Comparison of ENCODE assay signal across 10 cellular contexts in genomic region chr17:68238894-68239293, GRCh38. TPM values are rescaled to one million over a fixed set of nuclear protein-coding genes. Genes with fewer than 3 reads are reported as not detected.
DNase-seq lines count a peak whose midpoint lies in the region; ATAC-seq and TF ChIP-seq lines count a peak whose summit lies in the region.
"Had no signal": no experiment of that assay in that cellular context is flagged by ENCODE, and none has a peak within 500 bp of the region (broad histone marks: within the 10 kb centered on the region; RNA-seq: fewer than 3 reads in every experiment).

No MANE protein-coding gene starts in this region.

- no peak for TF ChIP-seq POLR2A in stomach (IDR thresholded peaks at IDR 0.05)
- no peak for TF ChIP-seq POLR2A in heart left ventricle (IDR thresholded peaks at IDR 0.05)

- H3K4me3 ChIP-seq in Loucy (ENCODE audit: low read length, poor library complexity, severe bottlenecking), result no peak overlapping the region
- H3K4me3 ChIP-seq in coronary artery, result no peak overlapping the region
- H3K4me3 ChIP-seq in stomach, result no peak overlapping the region
- H3K4me3 ChIP-seq in heart left ventricle, result no peak overlapping the region

- H3K27me3 Mint-ChIP-seq in activated T-cell treated with anti-CD3 and anti-CD28 coated beads, Interleukin-2, amount 50 U/mL, for 24 hours, result no peaks in the 10 kb centered on the region
- no peaks in the 10 kb centered on the region for H3K27me3 Mint-ChIP-seq in chondrocyte (ENCODE audit: low read depth)

- peak; percentile 38 for DNase-seq in activated T-cell treated with anti-CD3 and anti-CD28 coated beads, Interleukin-2, amount 50 U/mL, for 24 hours
- DNase-seq in activated T-cell treated with anti-CD3 and anti-CD28 coated beads for 4 hours (no peak), coronary artery (ENCODE audit: low spot score) (peak; percentile 21), stomach (no peak), NOMO-1 (lab: John Stamatoyannopoulos, UW; ENCODE audit: unreplicated experiment in 2 of 2) (no peak), heart left ventricle (no peak), chondrocyte (ENCODE audit: low spot score) (no peak)
- DNase-seq: NCI-H1092, trophoblast cell had no signal

- no peak for ATAC-seq in heart left ventricle

- H3K79me2 ChIP-seq in Loucy (ENCODE audit: insufficient read depth, low read length), result no peaks in the 10 kb centered on the region

- peaks cover 20% of the 10 kb centered on the region for H3K4me1 ChIP-seq in Loucy (ENCODE audit: insufficient read depth, low read length, poor library complexity, severe bottlenecking)
- peaks cover 0 to 38% (median 11%) of the 10 kb centered on the region in 4 donors for H3K4me1 ChIP-seq in stomach
- H3K4me1 ChIP-seq in heart left ventricle, result peaks cover 0 to 48% (median 2%) of the 10 kb centered on the region in 12 donors

- no peaks in the 10 kb centered on the region for H3F3A ChIP-seq in Loucy (ENCODE audit: low read depth)

- TF ChIP-seq EP300 in stomach (IDR thresholded peaks at IDR 0.05), result no peak

- H3K9me3 ChIP-seq in Loucy (ENCODE audit: insufficient read depth, low read depth, low read length) (no peaks in the 10 kb centered on the region), stomach (no peaks in the 10 kb centered on the region), heart left ventricle (no peaks in the 10 kb centered on the region)

- H3K27ac Mint-ChIP-seq in activated T-cell treated with anti-CD3 and anti-CD28 coated beads, Interleukin-2, amount 50 U/mL, for 24 hours, result peak overlapping the region; percentile 96
- no peak overlapping the region for H3K27ac Mint-ChIP-seq in chondrocyte (ENCODE audit: unreplicated experiment)

- 46 to 76% (median 62%) methylated on average over 3 of the region's 3 CpGs for WGBS in stomach, 5 donors
- 87 to 92% (median 89%) methylated on average over 3 of the region's 3 CpGs for WGBS in heart left ventricle, 4 donors

- H3K9me2 ChIP-seq in Loucy (replicated peaks; ENCODE audit: low read depth, low read length), result no peaks in the 10 kb centered on the region

- H3K36me3 Mint-ChIP-seq in activated T-cell treated with anti-CD3 and anti-CD28 coated beads, Interleukin-2, amount 50 U/mL, for 24 hours (ENCODE audit: low read depth), result no peaks in the 10 kb centered on the region
- H3K36me3 Mint-ChIP-seq in chondrocyte (ENCODE audit: low read depth), result no peaks in the 10 kb centered on the region

- no peak overlapping the region for H2AFZ ChIP-seq in Loucy (ENCODE audit: low read length)

- TF ChIP-seq CTCF in Loucy (conservative IDR thresholded peaks at IDR 0.05; ENCODE audit: low read length) (no peak), coronary artery (IDR thresholded peaks at IDR 0.05) (no peak), stomach (IDR thresholded peaks at IDR 0.05) (no peak), heart left ventricle (IDR thresholded peaks at IDR 0.05) (no peak), chondrocyte (IDR thresholded peaks at IDR 0.05) (no peak)

- no peaks in the 10 kb centered on the region for H4K20me1 ChIP-seq in Loucy (ENCODE audit: insufficient read depth, low read length, poor library complexity, severe bottlenecking)

- no peaks in the 10 kb centered on the region for H3K9me3 Mint-ChIP-seq in activated T-cell treated with anti-CD3 and anti-CD28 coated beads, Interleukin-2, amount 50 U/mL, for 24 hours
- H3K9me3 Mint-ChIP-seq in chondrocyte (ENCODE audit: low read depth), result no peaks in the 10 kb centered on the region

- no peaks in the 10 kb centered on the region for H3K36me3 ChIP-seq in Loucy (ENCODE audit: insufficient read depth, low read length)
- H3K36me3 ChIP-seq in stomach, result no peaks in the 10 kb centered on the region
- no peaks in the 10 kb centered on the region for H3K36me3 ChIP-seq in heart left ventricle

- H3K27ac ChIP-seq in coronary artery (no peak overlapping the region), stomach (peak overlapping the region in 4 of 5 donors; percentile 72 to 89 (median 85)), heart left ventricle (peak overlapping the region in 1 of 12 donors; percentile 96)

- H3K4me3 Mint-ChIP-seq in activated T-cell treated with anti-CD3 and anti-CD28 coated beads, Interleukin-2, amount 50 U/mL, for 24 hours, result peak overlapping the region; percentile 79
- no peak overlapping the region for H3K4me3 Mint-ChIP-seq in chondrocyte (ENCODE audit: unreplicated experiment)

- no peak overlapping the region for H3K9ac ChIP-seq in Loucy (ENCODE audit: low read depth, low read length, poor library complexity, severe bottlenecking)

- intact Hi-C loops in stomach (cut with DNase I; ENCODE audit: low total_unique reads), result no loop called here
- intact Hi-C loops in heart left ventricle (cut with DNase I), result no loop called here

- peak overlapping the region; percentile 27 for H3K4me2 ChIP-seq in Loucy (ENCODE audit: low read depth, low read length, poor library complexity, severe bottlenecking)

- no peaks in the 10 kb centered on the region for H3K27me3 ChIP-seq in Loucy (ENCODE audit: insufficient read depth, low read length, poor library complexity, severe bottlenecking)
- no peaks in the 10 kb centered on the region for H3K27me3 ChIP-seq in stomach
- H3K27me3 ChIP-seq in heart left ventricle, result no peaks in the 10 kb centered on the region

- peaks cover 58% of the 10 kb centered on the region for H3K4me1 Mint-ChIP-seq in activated T-cell treated with anti-CD3 and anti-CD28 coated beads, Interleukin-2, amount 50 U/mL, for 24 hours (ENCODE audit: low read depth)
- no peaks in the 10 kb centered on the region for H3K4me1 Mint-ChIP-seq in chondrocyte (ENCODE audit: low read depth)

RNA-seq across cellular contexts. Expression of gene AMZ2, which starts 8.9 kb away (rescaled TPM):
- total RNA-seq in stomach, result 10 to 100 TPM in 4 of 5 donors, 1 to 10 TPM in 1; 1.2 to 73.2 (median 30.7) TPM
- 10 to 100 TPM; 46.3 to 61.7 (median 47.7) TPM for polyA plus RNA-seq in stomach
- total RNA-seq in heart left ventricle, result 100 to 1,000 TPM in 4 of 9 donors, 10 to 100 TPM in 5; 59.0 to 141 (median 91.3) TPM
- 10 to 100 TPM; 52.9 to 89.1 TPM for polyA plus RNA-seq in heart left ventricle
- 66.5 to 80.4 TPM (median 78.2 TPM) in 3 replicates for total RNA-seq in chondrocyte

RNA-seq across cellular contexts. Expression of gene SLC16A6, which starts 52.0 kb away (rescaled TPM):
- total RNA-seq in stomach (under 1 TPM in 1 of 5 donors, not detected in 4; 0.92 TPM), heart left ventricle (1 to 10 TPM in 1 of 9 donors, under 1 TPM in 7, not detected in 1; 0.16 to 1.7 (median 0.36) TPM), chondrocyte (0.15 to 0.44 TPM (median 0.31 TPM) in 3 replicates)
- polyA plus RNA-seq in stomach (under 1 TPM in 2 of 3 donors, not detected in 1; 0.37 to 0.80 TPM), heart left ventricle (under 1 TPM in 1 of 2 donors, not detected in 1; 0.37 TPM)

RNA-seq across cellular contexts. Expression of gene ARSG, which starts 52.4 kb away (rescaled TPM):
- total RNA-seq in stomach, result 10 to 100 TPM in 2 of 5 donors, 1 to 10 TPM in 2, under 1 TPM in 1; 0.45 to 74.7 (median 7.5) TPM
- 1 to 10 TPM in 2 of 3 donors, under 1 TPM in 1; 0.56 to 1.7 (median 1.1) TPM for polyA plus RNA-seq in stomach
- 1 to 10 TPM; 2.2 to 4.9 (median 3.3) TPM for total RNA-seq in heart left ventricle
- 1 to 10 TPM; 1.2 to 3.9 TPM for polyA plus RNA-seq in heart left ventricle
- 5.8 to 9.1 TPM (median 7.4 TPM) in 3 replicates for total RNA-seq in chondrocyte

Comparison
In these comparisons a context has a peak if more than half of its experiments do, and no peak if none do; other contexts are left out.
1. DNase-seq: peak in activated T-cell treated with anti-CD3 and anti-CD28 coated beads, Interleukin-2, amount 50 U/mL, for 24 hours (single experiment) and coronary artery (single experiment); none in activated T-cell treated with anti-CD3 and anti-CD28 coated beads for 4 hours (single experiment), stomach (single experiment), NOMO-1 (0 of 2), heart left ventricle (0 of 5) and chondrocyte (single experiment).
2. H3K27ac ChIP-seq: peak in stomach (4 of 5); none in coronary artery (0 of 2).